In genomic region chr2:101395545-101396351, GRCh38 we compare ENCODE assay signal across 15 cellular contexts. TPM values are rescaled to one million over a fixed set of nuclear protein-coding genes. Genes with fewer than 3 reads are reported as not detected.
DNase-seq lines count a peak whose midpoint lies in the region; ATAC-seq and TF ChIP-seq lines count a peak whose summit lies in the region.
"Had no signal": no experiment of that assay in that cellular context is flagged by ENCODE, and none has a peak within 500 bp of the region (broad histone marks: within the 10 kb centered on the region; RNA-seq: fewer than 3 reads in every experiment).

No MANE protein-coding gene starts in this region.

- TF ChIP-seq POLR2A in gastroesophageal sphincter (IDR thresholded peaks at IDR 0.05): no peak

- TF ChIP-seq CTCF in AG04450 (IDR thresholded peaks at IDR 0.05; ENCODE audit: low read depth, low read length): no peak
- no peak for TF ChIP-seq CTCF in brain microvascular endothelial cell (IDR thresholded peaks at IDR 0.05; ENCODE audit: low read depth, low read length, missing control alignments)
- no peak for TF ChIP-seq CTCF in gastroesophageal sphincter (IDR thresholded peaks at IDR 0.05)

- H3K9me3 ChIP-seq in AG04450 (ENCODE audit: control insufficient read depth, insufficient read depth, low read length) (no peaks in the 10 kb centered on the region), gastroesophageal sphincter (no peaks in the 10 kb centered on the region)
- H3K9me3 ChIP-seq: MG63, vagina had no signal

- H3K4me3 ChIP-seq in AG04450 (ENCODE audit: low read depth, low read length): no peak overlapping the region; the same call in 1 of the 2 replicates
- no peak overlapping the region for H3K4me3 ChIP-seq in brain microvascular endothelial cell (ENCODE audit: low read depth, low read length)
- no peak overlapping the region for H3K4me3 ChIP-seq in gastroesophageal sphincter
- H3K4me3 ChIP-seq: MG63, vagina had no signal

- POLR2A ChIA-PET in AG04450 (lab: Yijun Ruan, JAX): no interaction called here

- TF ChIP-seq EP300 in gastroesophageal sphincter (IDR thresholded peaks at IDR 0.05): no peak

- in situ Hi-C loops in brain microvascular endothelial cell (cut with HindIII; ENCODE audit: low pct_ligation_motif_present, low sequenced_read_pairs): no loop called here
- in situ Hi-C loops in KBM-7 (cut with MboI; ENCODE audit: low pct_unique_long_range_greater_than_20kb, low sequenced_read_pairs): no loop called here

- ATAC-seq in HG02870 (IDR thresholded peaks at IDR 0.05; ENCODE audit: unreplicated experiment): peak; percentile 49
- no peak for ATAC-seq in gastroesophageal sphincter
- no peak for ATAC-seq in HG03469 (IDR thresholded peaks at IDR 0.05; ENCODE audit: unreplicated experiment)
- ATAC-seq: stimulated activated naive CD8-positive, alpha-beta T cell treated with anti-CD3 and anti-CD28 coated beads, Interleukin-15, amount 100 ng/mL, for 72 hours had no signal

- H3K27ac ChIP-seq in AG04450 (ENCODE audit: low read depth, low read length): peak overlapping the region; percentile 83
- H3K27ac ChIP-seq in brain microvascular endothelial cell: peak overlapping the region; percentile 88
- H3K27ac ChIP-seq in gastroesophageal sphincter: no peak overlapping the region
- H3K27ac ChIP-seq: vagina had no signal

- no peaks in the 10 kb centered on the region for H3K36me3 ChIP-seq in brain microvascular endothelial cell (replicated peaks)
- no peaks in the 10 kb centered on the region for H3K36me3 ChIP-seq in gastroesophageal sphincter
- H3K36me3 ChIP-seq: MG63, vagina had no signal

- H3K4me1 ChIP-seq in gastroesophageal sphincter: no peaks in the 10 kb centered on the region
- H3K4me1 ChIP-seq: vagina had no signal

- 80 to 84% methylated on average over 2 to 5 of the region's 6 CpGs for WGBS in gastroesophageal sphincter (ENCODE audit: low coverage in 1 of 2), 2 donors

- H3K27me3 ChIP-seq in AG04450 (ENCODE audit: control insufficient read depth, insufficient read depth, low read length) (no peaks in the 10 kb centered on the region), brain microvascular endothelial cell (replicated peaks) (no peaks in the 10 kb centered on the region), gastroesophageal sphincter (peaks cover 22% of the 10 kb centered on the region)
- H3K27me3 ChIP-seq: MG63, vagina had no signal

- CTCF ChIA-PET in AG04450 (lab: Charles Lee): interaction anchor here (1.3 to 2.2 kb wide), 4 partner anchors 9 to 436 kb away, joined by 3 to 12 read pairs (median 6); partner anchors contain the start of gene CREG2

- no peak for DNase-seq in AG04450 (ENCODE audit: low read depth, low spot score)
- no peak for DNase-seq in brain microvascular endothelial cell
- DNase-seq in mesenteric fat pad (ENCODE audit: low spot score): peak; percentile 64
- no peak for DNase-seq in KBM-7
- DNase-seq in cerebellar cortex (ENCODE audit: low spot score): no peak
- DNase-seq: activated CD4-positive, alpha-beta T cell treated with anti-CD3 and anti-CD28 coated beads, Interleukin-2, amount 50 U/mL, for 4 hours; activated T-cell treated with anti-CD3 and anti-CD28 coated beads, Interleukin-2, amount 50 U/mL, for 72 hours; GDM1; H7; stimulated activated naive CD8-positive, alpha-beta T cell treated with anti-CD3 and anti-CD28 coated beads, Interleukin-15, amount 100 ng/mL, for 72 hours had no signal

RNA-seq across cellular contexts. Expression of gene CREG2, which starts 8.4 kb away (rescaled TPM):
- polyA plus RNA-seq in AG04450 (2011; rRNA removed): not detected in 2 replicates
- 0.04 TPM in 1 of 2 replicates, not detected in the other for polyA minus RNA-seq in AG04450 (2011; rRNA and poly(A)+ RNA removed)
- not detected for total RNA-seq in mesenteric fat pad
- total RNA-seq in gastroesophageal sphincter: under 1 TPM in 2 of 4 donors, not detected in 2; 0.04 to 0.54 TPM
- total RNA-seq: activated T-cell treated with anti-CD3 and anti-CD28 coated beads, Interleukin-2, amount 50 U/mL, for 72 hours had no signal

Comparison
In these comparisons a context has a peak if more than half of its experiments do, and no peak if none do; other contexts are left out.
1. H3K27ac ChIP-seq: peak in AG04450 (single experiment) and brain microvascular endothelial cell (single experiment); none in gastroesophageal sphincter (0 of 4).